ENCODE assay signal across 16 cellular contexts in genomic region chr11:109960831-109961230, GRCh38.
A peak's percentile ranks its signal among the peaks of the same experiment; 100 is the strongest.
DNase-seq lines count a peak whose midpoint lies in the region; ATAC-seq and TF ChIP-seq lines count a peak whose summit lies in the region.
"Had no signal": no experiment of that assay in that cellular context is flagged by ENCODE, and none has a peak within 500 bp of the region (broad histone marks: within the 10 kb centered on the region; RNA-seq: fewer than 3 reads in every experiment).

No MANE protein-coding gene starts in this region.

- TF ChIP-seq POLR2A in heart left ventricle (IDR thresholded peaks at IDR 0.05) (no peak), uterus (IDR thresholded peaks at IDR 0.05) (no peak)

- H3K36me3 ChIP-seq in heart left ventricle (no peaks in the 10 kb centered on the region), neural progenitor cell (no peaks in the 10 kb centered on the region), uterus (no peaks in the 10 kb centered on the region)
- no peaks in the 10 kb centered on the region for H3K36me3 ChIP-seq in CD8-positive, alpha-beta memory T cell (ENCODE audit: insufficient read depth, low read length)

- POLR2A ChIA-PET in CD8-positive, alpha-beta memory T cell (lab: Charles Lee) = no interaction called here

- H3K4me1 ChIP-seq in heart left ventricle (peaks cover 0 to 10% (median 0%) of the 10 kb centered on the region in 12 donors), neural progenitor cell (peaks cover 20% of the 10 kb centered on the region), uterus (no peaks in the 10 kb centered on the region)
- H3K4me1 ChIP-seq in CD8-positive, alpha-beta memory T cell (ENCODE audit: insufficient read depth, low read length) = no peaks in the 10 kb centered on the region

- CTCF ChIA-PET in CD8-positive, alpha-beta memory T cell (lab: Charles Lee) = interaction anchor here (1.5 kb wide), 1 partner anchor 9 kb away, joined by 3 read pairs; no protein-coding TSS in a partner anchor

- DNase-seq in AG09309 (ENCODE audit: low read depth) (peak; percentile 84), amniotic epithelial cell (ENCODE audit: low read depth) (peak; percentile 100), heart left ventricle (peak; percentile 31 to 77 (median 44)), neural progenitor cell (ENCODE audit: low spot score) (peak; percentile 61), NCI-H748 treated with DMSO at 0.1 percent for 48 hours (lab: John Stamatoyannopoulos, UW) (no peak), uterus (no peak)
- no peak for DNase-seq in CD8-positive, alpha-beta memory T cell
- DNase-seq: activated CD4-positive, alpha-beta T cell treated with anti-CD3 and anti-CD28 coated beads for 48 hours; erythroblast; naive B cell; SHP77 treated with DMSO at 0.1 percent for 48 hours; stimulated activated CD4-positive, alpha-beta T cell treated with anti-CD3 and anti-CD28 coated beads, Interleukin-4, amount 100 ng/mL, for 1 hour had no signal

- no peak overlapping the region for H2AFZ ChIP-seq in neural progenitor cell (replicated peaks)

- H3K4me3 ChIP-seq in AG09309 (ENCODE audit: control insufficient read depth, low read depth, low read length) = no peak overlapping the region
- H3K4me3 ChIP-seq in heart left ventricle = no peak overlapping the region
- H3K4me3 ChIP-seq in neural progenitor cell = no peak overlapping the region
- no peak overlapping the region for H3K4me3 ChIP-seq in CD8-positive, alpha-beta memory T cell (ENCODE audit: low read length)
- H3K4me3 ChIP-seq in uterus = no peak overlapping the region

- no peak overlapping the region for H3K4me2 ChIP-seq in neural progenitor cell

- no peaks in the 10 kb centered on the region for H3K36me3 Mint-ChIP-seq in neural progenitor cell
- H3K36me3 Mint-ChIP-seq in CD8-positive, alpha-beta memory T cell = no peaks in the 10 kb centered on the region
- H3K36me3 Mint-ChIP-seq: activated naive CD4-positive, alpha-beta T cell treated with anti-CD3 and anti-CD28 coated beads, Interleukin-2, amount 50 U/mL, for 72 hours; IgD-negative memory B cell; naive B cell had no signal

- H3K27ac ChIP-seq in heart left ventricle (peak overlapping the region in 2 of 12 donors; percentile 8 to 35), neural progenitor cell (no peak overlapping the region), uterus (no peak overlapping the region)
- H3K27ac ChIP-seq in CD8-positive, alpha-beta memory T cell (ENCODE audit: low read depth, low read length) = no peak overlapping the region

- no peaks in the 10 kb centered on the region for H3K79me2 ChIP-seq in neural progenitor cell (ENCODE audit: low read depth)

- H3K27ac Mint-ChIP-seq in neural progenitor cell = no peak overlapping the region
- H3K27ac Mint-ChIP-seq in CD8-positive, alpha-beta memory T cell = no peak overlapping the region
- H3K27ac Mint-ChIP-seq: activated naive CD4-positive, alpha-beta T cell treated with anti-CD3 and anti-CD28 coated beads, Interleukin-2, amount 50 U/mL, for 72 hours; B cell; IgD-negative memory B cell had no signal

- WGBS in heart left ventricle, 4 donors = 10 to 55% (median 25%) methylated on average over 2 of the region's 2 CpGs

- peaks cover 4% of the 10 kb centered on the region for H3K27me3 Mint-ChIP-seq in neural progenitor cell (ENCODE audit: insufficient read depth, low read depth)
- peaks cover 0 to 3% of the 10 kb centered on the region in 2 donors for H3K27me3 Mint-ChIP-seq in CD8-positive, alpha-beta memory T cell
- H3K27me3 Mint-ChIP-seq: IgD-negative memory B cell had no signal

- intact Hi-C loops in heart left ventricle (cut with DNase I) = loop anchor here in 1 of 10 donors (10.0 kb wide), 1 partner anchor 124 kb away; no protein-coding TSS in a partner anchor
- intact Hi-C loops in uterus (cut with DNase I; ENCODE audit: low total_unique reads) = no loop called here

- no peaks in the 10 kb centered on the region for H3F3A ChIP-seq in neural progenitor cell (ENCODE audit: low read depth)

- peaks cover 5% of the 10 kb centered on the region for H3K9me3 Mint-ChIP-seq in neural progenitor cell
- peaks cover 0 to 2% (median 0%) of the 10 kb centered on the region in 5 donors for H3K9me3 Mint-ChIP-seq in CD8-positive, alpha-beta memory T cell
- H3K9me3 Mint-ChIP-seq: activated naive CD4-positive, alpha-beta T cell treated with anti-CD3 and anti-CD28 coated beads, Interleukin-2, amount 50 U/mL, for 72 hours; IgD-negative memory B cell had no signal

- no peak for TF ChIP-seq CTCF in AG09309 (IDR thresholded peaks at IDR 0.05; ENCODE audit: control insufficient read depth, insufficient read depth, low read depth, low read length, missing control alignments)
- TF ChIP-seq CTCF in heart left ventricle (IDR thresholded peaks at IDR 0.05) = no peak
- TF ChIP-seq CTCF in neural progenitor cell (IDR thresholded peaks at IDR 0.05) = no peak
- no peak for TF ChIP-seq CTCF in uterus (IDR thresholded peaks at IDR 0.05)

- no peak overlapping the region for H3K9ac ChIP-seq in neural progenitor cell

- H3K4me3 Mint-ChIP-seq in neural progenitor cell = no peak overlapping the region
- H3K4me3 Mint-ChIP-seq in CD8-positive, alpha-beta memory T cell = no peak overlapping the region
- H3K4me3 Mint-ChIP-seq: B cell, IgD-negative memory B cell, naive B cell had no signal

- peaks cover 29% of the 10 kb centered on the region for H3K4me1 Mint-ChIP-seq in neural progenitor cell
- H3K4me1 Mint-ChIP-seq in CD8-positive, alpha-beta memory T cell = peaks cover 0 to 7% (median 0%) of the 10 kb centered on the region in 3 donors

- no peaks in the 10 kb centered on the region for H4K20me1 ChIP-seq in neural progenitor cell (ENCODE audit: low read depth)

- H3K9me3 ChIP-seq in heart left ventricle (no peaks in the 10 kb centered on the region), neural progenitor cell (ENCODE audit: low read depth) (no peaks in the 10 kb centered on the region), uterus (no peaks in the 10 kb centered on the region)
- no peaks in the 10 kb centered on the region for H3K9me3 ChIP-seq in CD8-positive, alpha-beta memory T cell (ENCODE audit: low read length)

- H3K27me3 ChIP-seq in heart left ventricle (no peaks in the 10 kb centered on the region), neural progenitor cell (no peaks in the 10 kb centered on the region), uterus (no peaks in the 10 kb centered on the region)
- H3K27me3 ChIP-seq in CD8-positive, alpha-beta memory T cell (ENCODE audit: insufficient read depth, low read length, poor library complexity, severe bottlenecking) = no peaks in the 10 kb centered on the region

- ATAC-seq in heart left ventricle = peak; percentile 85 to 95 (median 88)
- no peak for ATAC-seq in HG02981 (IDR thresholded peaks at IDR 0.05; ENCODE audit: unreplicated experiment)
- ATAC-seq: activated naive CD4-positive, alpha-beta T cell treated with anti-CD3 and anti-CD28 coated beads, Interleukin-2, amount 50 U/mL, for 72 hours had no signal

Comparison
In these comparisons a context has a peak if more than half of its experiments do, and no peak if none do; other contexts are left out.
1. DNase-seq: peak in AG09309 (single experiment), amniotic epithelial cell (single experiment), heart left ventricle (5 of 5) and neural progenitor cell (single experiment); none in NCI-H748 treated with DMSO at 0.1 percent for 48 hours (single experiment), CD8-positive, alpha-beta memory T cell (0 of 5) and uterus (0 of 2).